10 cellular contexts compared by ENCODE assay signal in genomic region chr2:40346535-40347354, GRCh38.
A peak's percentile ranks its signal among the peaks of the same experiment; 100 is the strongest.
DNase-seq lines count a peak whose midpoint lies in the region; ATAC-seq and TF ChIP-seq lines count a peak whose summit lies in the region.
"Had no signal": no experiment of that assay in that cellular context is flagged by ENCODE, and none has a peak within 500 bp of the region (broad histone marks: within the 10 kb centered on the region; RNA-seq: fewer than 3 reads in every experiment).

No MANE protein-coding gene starts in this region.

- peak; percentile 72 for ATAC-seq in HG02798 (IDR thresholded peaks at IDR 0.05; ENCODE audit: poor library complexity, unreplicated experiment)
- no peak for ATAC-seq in GM19397 (IDR thresholded peaks at IDR 0.05; ENCODE audit: unreplicated experiment)
- ATAC-seq: Panc1 had no signal

- no peaks in the 10 kb centered on the region for H3K9me3 Mint-ChIP-seq in T-helper 2 cell treated with Interferon-gamma antibody and Interleukin-4, amounts not matched to agents 5 μg/mL and 100 μg/mL, for 36 hours

- no peak overlapping the region for H3K4me3 ChIP-seq in prostate gland

- no peaks in the 10 kb centered on the region for H3K36me3 ChIP-seq in prostate gland

- no peak for TF ChIP-seq POLR2A in prostate gland (IDR thresholded peaks at IDR 0.05)

- H3K4me3 Mint-ChIP-seq in T-helper 2 cell treated with Interferon-gamma antibody and Interleukin-4, amounts not matched to agents 5 μg/mL and 100 μg/mL, for 36 hours = no peak overlapping the region

- intact Hi-C loops in prostate gland (cut with DNase I) = no loop called here

- 86% methylated on average over 3 of the region's 3 CpGs for WGBS in prostate gland

- DNase-seq in GM10266 (ENCODE audit: extremely low spot score) = peak; percentile 11
- DNase-seq in cerebellar cortex (ENCODE audit: low spot score) = peak; percentile 50
- no peak for DNase-seq in prostate gland (ENCODE audit: low spot score)
- DNase-seq in inferior parietal cortex (ENCODE audit: extremely low spot score) = no peak
- DNase-seq in activated CD4-positive, CD25-positive, alpha-beta regulatory T cell treated with anti-CD3 and anti-CD28 coated beads, Interleukin-2, amount 50 U/mL, for 72 hours = no peak
- no peak for DNase-seq in T-helper 2 cell treated with Interferon-gamma antibody and Interleukin-4, amounts not matched to agents 5 μg/mL and 100 μg/mL, for 36 hours (ENCODE audit: low spot score)
- DNase-seq: KG1 had no signal

- no peaks in the 10 kb centered on the region for H3K27me3 ChIP-seq in prostate gland (replicated peaks; ENCODE audit: insufficient read depth)

- H3K27ac Mint-ChIP-seq in T-helper 2 cell treated with Interferon-gamma antibody and Interleukin-4, amounts not matched to agents 5 μg/mL and 100 μg/mL, for 36 hours = no peak overlapping the region

- no peaks in the 10 kb centered on the region for H3K9me3 ChIP-seq in prostate gland

- no peaks in the 10 kb centered on the region for H3K36me3 Mint-ChIP-seq in T-helper 2 cell treated with Interferon-gamma antibody and Interleukin-4, amounts not matched to agents 5 μg/mL and 100 μg/mL, for 36 hours (ENCODE audit: low read depth)

- H3K27me3 Mint-ChIP-seq in T-helper 2 cell treated with Interferon-gamma antibody and Interleukin-4, amounts not matched to agents 5 μg/mL and 100 μg/mL, for 36 hours (ENCODE audit: low read depth) = peaks cover 2% of the 10 kb centered on the region

- TF ChIP-seq CTCF in GM10266 (IDR thresholded peaks at IDR 0.05; ENCODE audit: control insufficient read depth, insufficient read depth, low read depth, missing control alignments) (no peak), prostate gland (IDR thresholded peaks at IDR 0.05) (no peak)

- H3K4me1 Mint-ChIP-seq in T-helper 2 cell treated with Interferon-gamma antibody and Interleukin-4, amounts not matched to agents 5 μg/mL and 100 μg/mL, for 36 hours (ENCODE audit: low read depth) = peaks cover 3% of the 10 kb centered on the region

- no peaks in the 10 kb centered on the region for H3K4me1 ChIP-seq in prostate gland (replicated peaks)

- peak overlapping the region; percentile 28 to 29 for H3K27ac ChIP-seq in prostate gland

Comparison
In these comparisons a context has a peak if more than half of its experiments do, and no peak if none do; other contexts are left out.
1. DNase-seq: peak in GM10266 (single experiment) and cerebellar cortex (single experiment); none in prostate gland (single experiment), inferior parietal cortex (single experiment), activated CD4-positive, CD25-positive, alpha-beta regulatory T cell treated with anti-CD3 and anti-CD28 coated beads, Interleukin-2, amount 50 U/mL, for 72 hours (single experiment) and T-helper 2 cell treated with Interferon-gamma antibody and Interleukin-4, amounts not matched to agents 5 μg/mL and 100 μg/mL, for 36 hours (single experiment).